8 cellular contexts compared by ENCODE assay signal in the genomic region with DNA sequence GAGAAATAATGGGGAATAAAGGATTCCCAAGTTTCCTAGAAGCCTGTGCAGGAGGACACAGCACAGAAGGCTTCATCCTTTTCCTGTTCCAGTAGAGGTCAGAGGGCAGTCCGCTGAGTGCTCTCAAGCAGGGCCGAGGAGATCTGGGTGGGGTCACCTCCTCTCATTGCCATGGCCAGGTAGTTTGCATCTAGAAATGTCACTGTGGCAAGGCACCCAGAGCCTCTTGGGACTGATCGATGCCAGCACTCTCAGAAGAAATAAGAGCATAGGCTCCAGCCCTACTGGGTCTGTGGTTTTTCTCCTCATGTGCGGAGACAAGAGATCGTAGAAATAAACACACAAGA.
DNase-seq lines count a peak whose midpoint lies in the region; ATAC-seq and FAIRE-seq lines count a peak whose summit lies in the region.

No MANE protein-coding gene starts in this region.

- H3K36me3 ChIP-seq in mucosa of rectum (ENCODE audit: control insufficient read depth in 2 of 2, insufficient read depth in 2 of 2, low read length in 2 of 2) = peaks cover 35 to 49% of the 10 kb centered on the region in 2 donors

- ATAC-seq in GM18519 (IDR thresholded peaks at IDR 0.05; ENCODE audit: low FRiP score, unreplicated experiment) (peak; percentile 10), HG02623 (IDR thresholded peaks at IDR 0.05; ENCODE audit: unreplicated experiment) (peak; percentile 33)

- H3K9ac ChIP-seq in mucosa of rectum (ENCODE audit: low read depth in 1 of 2, low read length in 2 of 2) = peak overlapping the region; percentile 54 to 71

- peak overlapping the region; percentile 57 to 73 for H3K4me3 ChIP-seq in mucosa of rectum (ENCODE audit: low read length in 2 of 2)

- H3K4me1 ChIP-seq in mucosa of rectum (ENCODE audit: control insufficient read depth in 2 of 2, insufficient read depth in 2 of 2, low read length in 2 of 2) = peaks cover 19 to 23% of the 10 kb centered on the region in 2 donors

- H3K27me3 ChIP-seq in mucosa of rectum (ENCODE audit: control insufficient read depth in 2 of 2, insufficient read depth in 2 of 2, low read length in 2 of 2) = no peaks in the 10 kb centered on the region

- H3K27ac ChIP-seq in mucosa of rectum (ENCODE audit: low read depth in 2 of 2, low read length in 2 of 2) = peak overlapping the region; percentile 86 to 90

- no peak for FAIRE-seq in RCC 7860 (lab: Jason Lieb, UNC)

- peak; percentile 13 for DNase-seq in SW480 (ENCODE audit: low spot score)
- no peak for DNase-seq in RCC 7860 (ENCODE audit: low spot score)
- no peak for DNase-seq in MV-4-11 (lab: John Stamatoyannopoulos, UW)
- DNase-seq in NCI-H524 treated with DMSO at 0.1 percent for 48 hours (lab: John Stamatoyannopoulos, UW) = no peak
- DNase-seq in NOMO-1 (lab: John Stamatoyannopoulos, UW; ENCODE audit: unreplicated experiment in 2 of 2) = no peak

- no peaks in the 10 kb centered on the region for H3K9me3 ChIP-seq in mucosa of rectum (ENCODE audit: control insufficient read depth in 2 of 2, low read length in 2 of 2)
